In the genomic region with DNA sequence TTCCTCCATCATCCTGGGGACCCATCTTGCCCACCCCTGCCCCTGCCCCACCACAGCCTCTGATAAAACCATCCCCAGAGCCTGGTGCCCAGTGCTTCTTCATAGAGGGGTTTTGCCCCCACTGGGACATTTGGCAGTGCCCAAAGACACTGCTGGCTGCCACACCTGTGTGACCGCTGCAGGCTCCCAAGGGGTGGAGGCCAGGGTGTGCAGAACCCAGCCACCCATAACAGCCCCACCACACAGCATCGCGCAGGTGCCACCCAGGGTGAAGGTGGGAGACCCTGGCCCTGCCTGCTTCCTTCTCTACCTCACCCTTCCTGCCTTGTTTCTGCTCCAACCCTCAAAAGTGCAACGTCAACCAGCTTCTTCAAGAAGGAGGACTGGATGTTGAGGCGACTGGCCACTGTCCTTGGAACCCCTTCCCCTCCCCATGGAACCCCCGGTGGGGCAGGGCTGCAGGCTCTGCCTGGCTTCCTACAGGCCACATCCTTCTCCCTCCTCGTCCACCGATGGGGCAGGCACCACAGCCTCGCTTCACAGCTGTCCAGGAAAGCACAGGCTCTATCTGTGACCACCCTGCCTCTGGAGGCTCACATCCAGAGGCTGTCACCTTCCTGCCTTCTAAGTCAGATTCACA, we compare ENCODE assay signal across 1 cellular context.
TF ChIP-seq lines count a peak whose summit lies in the region.

No MANE protein-coding gene starts in this region.

TF ChIP-seq in H1, 55 proteins besides CTCF, POLR2A, EP300 and RAD21 (continued from another document):
- TF ChIP-seq TAF7 (optimal IDR thresholded peaks at IDR 0.05; ENCODE audit: borderline replicate concordance, low read depth, low read length) (no peak), SIRT6 (IDR thresholded peaks at IDR 0.05; ENCODE audit: low read length) (no peak), JUN (IDR thresholded peaks at IDR 0.05; ENCODE audit: low read depth, low read length) (no peak), CEBPB (IDR thresholded peaks at IDR 0.05; ENCODE audit: low read depth, low read length) (no peak), PHF8 (conservative IDR thresholded peaks at IDR 0.05; ENCODE audit: low read depth, low read length) (no peak), GTF2F1 (IDR thresholded peaks at IDR 0.05; ENCODE audit: borderline replicate concordance, low read depth, low read length) (no peak), TAF1 (IDR thresholded peaks at IDR 0.05; ENCODE audit: low read depth, low read length) (no peak), SP2 (IDR thresholded peaks at IDR 0.05; ENCODE audit: low read length) (no peak), TBP (IDR thresholded peaks at IDR 0.05; ENCODE audit: low read depth, low read length) (no peak)
